ENCODE assay signal across 1 cellular context in the genomic region with DNA sequence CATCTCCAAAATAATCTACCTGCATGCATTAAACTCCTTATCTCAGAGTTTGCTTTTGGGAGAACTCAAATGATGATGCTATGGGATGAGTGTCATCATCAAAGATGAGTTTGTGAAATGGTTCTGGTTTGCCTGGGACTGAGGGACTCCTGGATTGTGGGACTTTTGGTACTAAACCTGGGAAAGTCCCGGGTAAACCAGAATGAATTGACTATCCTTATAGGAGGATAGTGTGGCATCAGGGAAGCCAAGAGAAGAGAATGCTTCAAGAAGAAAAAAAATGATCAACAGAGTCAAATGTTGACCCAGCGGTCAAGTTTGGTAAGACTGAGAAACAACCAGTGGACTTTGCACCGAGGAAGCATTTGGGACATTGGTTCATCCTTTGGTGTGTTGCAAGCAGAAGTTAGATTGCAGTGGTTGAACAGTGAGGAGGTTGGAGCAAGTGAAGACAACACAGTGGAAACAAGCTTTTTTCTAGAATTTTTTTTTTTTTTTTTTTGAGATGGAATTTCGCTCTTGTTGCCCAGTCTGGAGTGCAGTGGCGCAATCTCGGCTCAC.
TF ChIP-seq lines count a peak whose summit lies in the region.

No MANE protein-coding gene starts in this region.

TF ChIP-seq in HepG2, 621 proteins besides CTCF, POLR2A, EP300 and RAD21 (continued from another document):
- TF ChIP-seq STAT6 (CRISPR knock-in tag; IDR thresholded peaks at IDR 0.05; ENCODE audit: borderline replicate concordance) (no peak), CBX1 (IDR thresholded peaks at IDR 0.05; ENCODE audit: low read depth) (no peak), JUN (CRISPR knock-in tag; IDR thresholded peaks at IDR 0.05) (no peak), ATAD3A (CRISPR knock-in tag; IDR thresholded peaks at IDR 0.05) (no peak), SIX4 (CRISPR knock-in tag; IDR thresholded peaks at IDR 0.05) (no peak), MAFK (conservative IDR thresholded peaks at IDR 0.05 in 1 of 2, IDR thresholded peaks at IDR 0.05 in 1 of 2; ENCODE audit: low read length in 2 of 2) (no peak), ZMYM3 (CRISPR knock-in tag; IDR thresholded peaks at IDR 0.05) (peak; percentile 27; the same call in 1 of the 2 replicates), ZMAT5 (CRISPR knock-in tag; IDR thresholded peaks at IDR 0.05; ENCODE audit: borderline replicate concordance, low read depth) (no peak)
